ENCODE assay signal across 1 cellular context in the genomic region with DNA sequence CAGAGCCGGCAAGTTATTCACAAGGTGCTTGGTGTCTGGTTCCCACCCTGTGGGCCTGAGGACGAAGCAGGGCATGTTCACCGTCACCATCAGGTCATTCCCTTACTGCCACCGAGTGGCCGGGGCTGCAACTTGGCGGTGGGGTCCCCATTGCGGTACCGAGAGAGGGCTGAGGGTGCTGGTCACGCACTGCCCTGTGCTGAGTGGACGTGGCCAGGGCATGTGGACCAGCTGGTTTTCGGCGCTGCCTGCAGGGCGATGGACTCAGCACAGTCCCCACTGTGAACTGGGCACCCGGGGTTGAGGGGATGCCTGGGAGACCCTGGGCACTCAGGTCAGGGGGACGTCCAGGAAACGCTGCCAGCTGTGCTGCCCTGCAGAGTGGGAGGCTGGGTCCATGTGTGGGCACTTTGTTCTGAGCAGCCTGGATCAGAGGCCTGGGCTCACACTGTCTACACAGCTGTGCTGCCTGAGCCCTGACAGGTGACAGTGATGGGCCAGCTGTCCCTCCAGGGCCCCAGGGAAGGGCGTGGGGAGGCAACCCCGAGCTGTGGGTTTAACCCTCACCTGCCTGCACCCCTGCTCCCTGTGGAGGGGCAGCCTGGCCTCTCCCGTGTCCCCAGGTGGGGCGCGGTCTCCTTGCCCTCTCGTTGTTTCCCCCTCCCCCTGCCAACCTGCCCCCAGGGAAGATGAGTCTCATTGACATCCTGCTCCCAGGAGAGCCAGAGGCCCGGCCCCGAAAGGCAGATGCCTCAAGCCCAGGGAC.
TF ChIP-seq lines count a peak whose summit lies in the region.

No MANE protein-coding gene starts in this region.

TF ChIP-seq in A549, 52 proteins besides CTCF, POLR2A, EP300 and RAD21 (continued from another document):
- TF ChIP-seq ZNF302 (CRISPR knock-in tag; IDR thresholded peaks at IDR 0.05) (no peak), NPAS2 (CRISPR knock-in tag; IDR thresholded peaks at IDR 0.05; ENCODE audit: borderline replicate concordance) (no peak), FOXS1 (CRISPR knock-in tag; IDR thresholded peaks at IDR 0.05) (no peak), ZC3H11A (IDR thresholded peaks at IDR 0.05) (no peak), SREBF2 (IDR thresholded peaks at IDR 0.05) (no peak), RARB (CRISPR knock-in tag; IDR thresholded peaks at IDR 0.05) (no peak), CEBPB (IDR thresholded peaks at IDR 0.05) (no peak), MAZ (IDR thresholded peaks at IDR 0.05; ENCODE audit: borderline replicate concordance, low read depth, low read length) (no peak), EHMT2 (IDR thresholded peaks at IDR 0.05; ENCODE audit: low read depth) (no peak), SMC3 (IDR thresholded peaks at IDR 0.05) (no peak), RNF2 (IDR thresholded peaks at IDR 0.05; ENCODE audit: borderline replicate concordance, low read depth) (no peak), HEYL (CRISPR knock-in tag; IDR thresholded peaks at IDR 0.05) (no peak)
- TF ChIP-seq, protein P1, sequence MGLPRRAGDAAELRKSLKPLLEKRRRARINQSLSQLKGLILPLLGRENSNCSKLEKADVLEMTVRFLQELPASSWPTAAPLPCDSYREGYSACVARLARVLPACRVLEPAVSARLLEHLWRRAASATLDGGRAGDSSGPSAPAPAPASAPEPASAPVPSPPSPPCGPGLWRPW (IDR thresholded peaks at IDR 0.05), result no peak
- TF ChIP-seq, protein P2, sequence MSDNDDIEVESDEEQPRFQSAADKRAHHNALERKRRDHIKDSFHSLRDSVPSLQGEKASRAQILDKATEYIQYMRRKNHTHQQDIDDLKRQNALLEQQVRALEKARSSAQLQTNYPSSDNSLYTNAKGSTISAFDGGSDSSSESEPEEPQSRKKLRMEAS (IDR thresholded peaks at IDR 0.05), result no peak
- TF ChIP-seq, protein P3, sequence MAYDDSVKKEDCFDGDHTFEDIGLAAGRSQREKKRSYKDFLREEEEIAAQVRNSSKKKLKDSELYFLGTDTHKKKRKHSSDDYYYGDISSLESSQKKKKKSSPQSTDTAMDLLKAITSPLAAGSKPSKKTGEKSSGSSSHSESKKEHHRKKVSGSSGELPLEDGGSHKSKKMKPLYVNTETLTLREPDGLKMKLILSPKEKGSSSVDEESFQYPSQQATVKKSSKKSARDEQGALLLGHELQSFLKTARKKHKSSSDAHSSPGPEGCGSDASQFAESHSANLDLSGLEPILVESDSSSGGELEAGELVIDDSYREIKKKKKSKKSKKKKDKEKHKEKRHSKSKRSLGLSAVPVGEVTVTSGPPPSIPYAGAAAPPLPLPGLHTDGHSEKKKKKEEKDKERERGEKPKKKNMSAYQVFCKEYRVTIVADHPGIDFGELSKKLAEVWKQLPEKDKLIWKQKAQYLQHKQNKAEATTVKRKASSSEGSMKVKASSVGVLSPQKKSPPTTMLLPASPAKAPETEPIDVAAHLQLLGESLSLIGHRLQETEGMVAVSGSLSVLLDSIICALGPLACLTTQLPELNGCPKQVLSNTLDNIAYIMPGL (CRISPR knock-in tag; IDR thresholded peaks at IDR 0.05; ENCODE audit: borderline replicate concordance), result no peak
- TF ChIP-seq, protein P4, sequence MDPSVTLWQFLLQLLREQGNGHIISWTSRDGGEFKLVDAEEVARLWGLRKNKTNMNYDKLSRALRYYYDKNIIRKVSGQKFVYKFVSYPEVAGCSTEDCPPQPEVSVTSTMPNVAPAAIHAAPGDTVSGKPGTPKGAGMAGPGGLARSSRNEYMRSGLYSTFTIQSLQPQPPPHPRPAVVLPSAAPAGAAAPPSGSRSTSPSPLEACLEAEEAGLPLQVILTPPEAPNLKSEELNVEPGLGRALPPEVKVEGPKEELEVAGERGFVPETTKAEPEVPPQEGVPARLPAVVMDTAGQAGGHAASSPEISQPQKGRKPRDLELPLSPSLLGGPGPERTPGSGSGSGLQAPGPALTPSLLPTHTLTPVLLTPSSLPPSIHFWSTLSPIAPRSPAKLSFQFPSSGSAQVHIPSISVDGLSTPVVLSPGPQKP (IDR thresholded peaks at IDR 0.05; ENCODE audit: low read depth, low read length), result no peak
